ENCODE assay signal across 8 cellular contexts in genomic region chr6:85678000-85678601, GRCh38. TPM values are rescaled to one million over a fixed set of nuclear protein-coding genes. Genes with fewer than 3 reads are reported as not detected.
DNase-seq lines count a peak whose midpoint lies in the region; ATAC-seq and TF ChIP-seq lines count a peak whose summit lies in the region.

No MANE protein-coding gene starts in this region.

- H3K4me1 ChIP-seq in DOHH2 (ENCODE audit: control insufficient read depth, low read length) (peaks cover 45% of the 10 kb centered on the region), ectodermal cell (ENCODE audit: control insufficient read depth, insufficient read depth, low read length) (peaks cover 21% of the 10 kb centered on the region), muscle layer of duodenum (ENCODE audit: control insufficient read depth in 1 of 2, insufficient read depth in 2 of 2, low read length in 2 of 2) (peaks cover 15% of the 10 kb centered on the region in 2 donors)

- peaks cover 88% of the 10 kb centered on the region for H3K79me2 ChIP-seq in DOHH2 (ENCODE audit: control insufficient read depth, low read length)

- DNase-seq in NCI-H146 treated with DMSO at 0.1 percent for 48 hours (lab: John Stamatoyannopoulos, UW; ENCODE audit: unreplicated experiment) (peak; percentile 48), HCEC 1CT (no peak), NOMO-1 treated with dmso at 0.1 percent for 144 hours (lab: John Stamatoyannopoulos, UW; ENCODE audit: unreplicated experiment) (no peak)

- peaks cover 65% of the 10 kb centered on the region for H3K36me3 ChIP-seq in DOHH2 (ENCODE audit: control insufficient read depth, low read length)
- H3K36me3 ChIP-seq in ectodermal cell (ENCODE audit: control insufficient read depth, insufficient read depth, low read length) = no peaks in the 10 kb centered on the region
- H3K36me3 ChIP-seq in muscle layer of duodenum (ENCODE audit: control insufficient read depth in 1 of 2, insufficient read depth in 2 of 2, low read length in 2 of 2) = peaks cover under 1 to 3% of the 10 kb centered on the region in 2 donors

- peak overlapping the region; percentile 91 for H3K4me3 ChIP-seq in DOHH2 (ENCODE audit: low read length)
- H3K4me3 ChIP-seq in ectodermal cell (ENCODE audit: insufficient read depth, low read depth, low read length) = peak overlapping the region; percentile 95
- peak overlapping the region; percentile 94 to 100 for H3K4me3 ChIP-seq in muscle layer of duodenum (ENCODE audit: low read depth in 1 of 2, low read length in 2 of 2)

- H3K9me2 ChIP-seq in DOHH2 (replicated peaks; ENCODE audit: control insufficient read depth, low read length) = no peaks in the 10 kb centered on the region

- no peak for ATAC-seq in GM21381 (IDR thresholded peaks at IDR 0.05; ENCODE audit: unreplicated experiment)
- no peak for ATAC-seq in HG03097 (IDR thresholded peaks at IDR 0.05; ENCODE audit: low FRiP score, unreplicated experiment)

- peak overlapping the region; percentile 86 for H3K27ac ChIP-seq in DOHH2 (ENCODE audit: low read depth, low read length)
- H3K27ac ChIP-seq in ectodermal cell (ENCODE audit: insufficient read depth, low read depth, low read length, poor library complexity, severe bottlenecking) = peak overlapping the region; percentile 27
- peak overlapping the region; percentile 94 for H3K27ac ChIP-seq in muscle layer of duodenum (ENCODE audit: low read length)

- H3F3A ChIP-seq in DOHH2 (ENCODE audit: control insufficient read depth, insufficient read depth) = peaks cover 53% of the 10 kb centered on the region

- H3K9me3 ChIP-seq in DOHH2 (ENCODE audit: control insufficient read depth, insufficient read depth, low read length) (no peaks in the 10 kb centered on the region), ectodermal cell (ENCODE audit: control insufficient read depth, low read length) (no peaks in the 10 kb centered on the region), muscle layer of duodenum (ENCODE audit: control insufficient read depth in 1 of 2, low read length in 2 of 2) (no peaks in the 10 kb centered on the region)

- peaks cover 28% of the 10 kb centered on the region for H4K20me1 ChIP-seq in DOHH2 (ENCODE audit: control insufficient read depth, insufficient read depth, low read depth, low read length)

- TF ChIP-seq CTCF in DOHH2 (IDR thresholded peaks at IDR 0.05; ENCODE audit: low read depth, low read length, poor library complexity, severe bottlenecking) = no peak

- H3K27me3 ChIP-seq in DOHH2 (ENCODE audit: control insufficient read depth, low read length) (no peaks in the 10 kb centered on the region), ectodermal cell (ENCODE audit: control insufficient read depth, insufficient read depth, low read length, poor library complexity, severe bottlenecking) (no peaks in the 10 kb centered on the region), muscle layer of duodenum (ENCODE audit: low read depth, low read length) (no peaks in the 10 kb centered on the region)

- H3K4me2 ChIP-seq in DOHH2 (ENCODE audit: low read length) = peak overlapping the region; percentile 67

- WGBS in ectodermal cell, 2 experiments = 0% methylated on average over 34 of the region's 34 CpGs

RNA-seq across cellular contexts. Expression of gene SYNCRIP, which starts 35.4 kb away (rescaled TPM):
- polyA plus RNA-seq in ectodermal cell (2013, experiment 1 of 4) = 178 TPM
- polyA plus RNA-seq in ectodermal cell (2013, experiment 2 of 4) = 188 TPM
- polyA plus RNA-seq in ectodermal cell (2013, experiment 3 of 4) = 100 TPM
- polyA plus RNA-seq in ectodermal cell (2013, experiment 4 of 4) = 121 TPM

Comparison
In these comparisons a context has a peak if more than half of its experiments do, and no peak if none do; other contexts are left out.
1. H3K27ac ChIP-seq: peak in every context shown above with its lines; median percentile 94 in muscle layer of duodenum; 86 in DOHH2; 27 in ectodermal cell.